In genomic region chr6:11899645-11900044, GRCh38 we compare ENCODE assay signal across 40 cellular contexts.
"Had no signal": no experiment of that assay in that cellular context is flagged by ENCODE, and none has a peak within 500 bp of the region (broad histone marks: within the 10 kb centered on the region; RNA-seq: fewer than 3 reads in every experiment).

No MANE protein-coding gene starts in this region.

- H3K27me3 ChIP-seq: adrenal gland, ascending aorta, body of pancreas, brain microvascular endothelial cell, breast epithelium, cardiac muscle cell had no signal

- H3K4me1 Mint-ChIP-seq: brain had no signal

- ATAC-seq: activated naive CD4-positive, alpha-beta T cell treated with anti-CD3 and anti-CD28 coated beads, Interleukin-2, amount 50 U/mL, for 72 hours; activated naive CD8-positive, alpha-beta T cell treated with anti-CD3 and anti-CD28 coated beads, Interleukin-2, amount 50 U/mL, for 24 hours; activated T-cell treated with anti-CD3 and anti-CD28 coated beads, Interleukin-2, amount 50 U/mL, for 4 hours; activated T-cell treated with anti-CD3 and anti-CD28 coated beads, Interleukin-2, amount 50 U/mL, for 72 hours; activated T-helper 17 cell treated with anti-CD3 and anti-CD28 coated beads, Interleukin-2, amount 50 U/mL, for 72 hours; body of pancreas had no signal

- H3K4me3 Mint-ChIP-seq: activated naive CD4-positive, alpha-beta T cell treated with anti-CD3 and anti-CD28 coated beads for 36 hours; activated naive CD4-positive, alpha-beta T cell treated with anti-CD3 and anti-CD28 coated beads, Interleukin-2, amount 10 ng/mL, durations not matched to agents 7 days and 5 days; activated naive CD4-positive, alpha-beta T cell treated with anti-CD3 and anti-CD28 coated beads, Interleukin-2, amount 50 U/mL, for 24 hours; activated naive CD8-positive, alpha-beta T cell treated with anti-CD3 and anti-CD28 coated beads for 36 hours; activated naive CD8-positive, alpha-beta T cell treated with anti-CD3 and anti-CD28 coated beads, Interleukin-2, amount 10 ng/mL, durations not matched to agents 7 days and 5 days; activated naive CD8-positive, alpha-beta T cell treated with anti-CD3 and anti-CD28 coated beads, Interleukin-2, amount 50 U/mL, for 24 hours; activated T-cell treated with anti-CD3 and anti-CD28 coated beads, Interleukin-2, amount 50 U/mL, for 24 hours; activated T-cell treated with anti-CD3 and anti-CD28 coated beads, Interleukin-2, amount 50 U/mL, for 4 hours; activated T-cell treated with anti-CD3 and anti-CD28 coated beads, Interleukin-2, amount 50 U/mL, for 72 hours; activated T-helper 1 cell treated with anti-CD3 and anti-CD28 coated beads, Interleukin-12 subunit alpha, Interleukin-12 subunit beta, Interleukin-2, Interleukin-4 antibody, amounts not matched to agents 30 ng/mL and 10 ng/mL and 1 ng/mL, durations not matched to agents 14 hours and 24 hours and 36 hours; activated T-helper 17 cell treated with anti-CD3 and anti-CD28 coated beads, Interleukin-2, amount 50 U/mL, for 72 hours; brain; central memory CD8-positive, alpha-beta T cell had no signal

- FAIRE-seq: astrocyte, bronchial epithelial cell had no signal

- H3K27ac Mint-ChIP-seq: activated naive CD4-positive, alpha-beta T cell treated with anti-CD3 and anti-CD28 coated beads for 36 hours; activated naive CD4-positive, alpha-beta T cell treated with anti-CD3 and anti-CD28 coated beads, Interleukin-2, amount 10 ng/mL, durations not matched to agents 7 days and 5 days; activated naive CD4-positive, alpha-beta T cell treated with anti-CD3 and anti-CD28 coated beads, Interleukin-2, amount 50 U/mL, for 24 hours; activated naive CD4-positive, alpha-beta T cell treated with anti-CD3 and anti-CD28 coated beads, Interleukin-2, amount 50 U/mL, for 72 hours; activated naive CD8-positive, alpha-beta T cell; activated naive CD8-positive, alpha-beta T cell treated with anti-CD3 and anti-CD28 coated beads for 36 hours; activated naive CD8-positive, alpha-beta T cell treated with anti-CD3 and anti-CD28 coated beads, Interleukin-2, amount 10 ng/mL, durations not matched to agents 7 days and 5 days; activated naive CD8-positive, alpha-beta T cell treated with anti-CD3 and anti-CD28 coated beads, Interleukin-2, amount 50 U/mL, for 24 hours; activated T-cell treated with anti-CD3 and anti-CD28 coated beads, Interleukin-2, amount 50 U/mL, for 24 hours; activated T-cell treated with anti-CD3 and anti-CD28 coated beads, Interleukin-2, amount 50 U/mL, for 72 hours; activated T-helper 1 cell treated with anti-CD3 and anti-CD28 coated beads, Interleukin-12 subunit alpha, Interleukin-12 subunit beta, Interleukin-2, Interleukin-4 antibody, amounts not matched to agents 30 ng/mL and 10 ng/mL and 1 ng/mL, durations not matched to agents 14 hours and 24 hours and 36 hours; activated T-helper 17 cell treated with anti-CD3 and anti-CD28 coated beads, Interleukin-2, amount 50 U/mL, for 72 hours; activated T-helper 2 cell treated with anti-CD3 and anti-CD28 coated beads, Interferon-gamma antibody, Interleukin-2, Interleukin-4, amounts not matched to agents 10 μg/mL and 5 μg/mL and 100 μg/mL, durations not matched to agents 14 hours and 24 hours and 36 hours; brain had no signal

- H3K4me1 ChIP-seq: adrenal gland, ascending aorta, body of pancreas, breast epithelium had no signal

- H3K27ac ChIP-seq: adrenal gland, ascending aorta, body of pancreas, brain microvascular endothelial cell, breast epithelium, cardiac muscle cell had no signal

- H3K9me3 Mint-ChIP-seq: activated naive CD4-positive, alpha-beta T cell treated with anti-CD3 and anti-CD28 coated beads, Interleukin-2, amount 10 ng/mL, durations not matched to agents 7 days and 5 days; activated T-helper 1 cell treated with anti-CD3 and anti-CD28 coated beads, Interleukin-12 subunit alpha, Interleukin-12 subunit beta, Interleukin-2, Interleukin-4 antibody, amounts not matched to agents 30 ng/mL and 10 ng/mL and 1 ng/mL, durations not matched to agents 14 hours and 24 hours and 36 hours; activated T-helper 17 cell treated with anti-CD3 and anti-CD28 coated beads, Interleukin-2, amount 50 U/mL, for 72 hours; central memory CD8-positive, alpha-beta T cell had no signal

- H3K27me3 Mint-ChIP-seq: activated naive CD4-positive, alpha-beta T cell treated with anti-CD3 and anti-CD28 coated beads, Interleukin-2, amount 50 U/mL, for 24 hours; activated naive CD8-positive, alpha-beta T cell; activated naive CD8-positive, alpha-beta T cell treated with anti-CD3 and anti-CD28 coated beads for 36 hours had no signal

- DNase-seq: activated effector memory CD4-positive, alpha-beta T cell treated with anti-CD3 and anti-CD28 coated beads, Interleukin-2, amount 50 U/mL, for 16 hours; activated effector memory CD4-positive, alpha-beta T cell treated with Interleukin-2 at 50 U/mL for 16 hours; activated gamma-delta T cell; activated gamma-delta T cell treated with Interleukin-2 at 50 U/mL for 16 hours; activated naive CD4-positive, alpha-beta T cell; activated naive CD4-positive, alpha-beta T cell treated with anti-CD3 and anti-CD28 coated beads for 36 hours; activated naive CD4-positive, alpha-beta T cell treated with anti-CD3 and anti-CD28 coated beads, Interleukin-2, amount 10 ng/mL, durations not matched to agents 7 days and 5 days; activated naive CD4-positive, alpha-beta T cell treated with anti-CD3 and anti-CD28 coated beads, Interleukin-2, amount 50 U/mL, for 16 hours; activated naive CD4-positive, alpha-beta T cell treated with Interleukin-2 at 50 U/mL for 16 hours; activated naive CD8-positive, alpha-beta T cell treated with anti-CD3 and anti-CD28 coated beads for 36 hours; activated naive CD8-positive, alpha-beta T cell treated with anti-CD3 and anti-CD28 coated beads, Interleukin-2, amount 10 ng/mL, durations not matched to agents 7 days and 5 days; activated naive CD8-positive, alpha-beta T cell treated with anti-CD3 and anti-CD28 coated beads, Interleukin-2, amount 50 U/mL, for 24 hours; activated T-cell treated with anti-CD3 and anti-CD28 coated beads, Interleukin-2, amount 50 U/mL, for 1 hour; activated T-cell treated with anti-CD3 and anti-CD28 coated beads, Interleukin-2, amount 50 U/mL, for 24 hours; activated T-cell treated with anti-CD3 and anti-CD28 coated beads, Interleukin-2, amount 50 U/mL, for 4 hours; activated T-cell treated with anti-CD3 and anti-CD28 coated beads, Interleukin-2, amount 50 U/mL, for 48 hours; activated T-cell treated with anti-CD3 and anti-CD28 coated beads, Interleukin-2, amount 50 U/mL, for 72 hours; adrenal gland; amniotic stem cell; amygdala; anterior cingulate cortex; aorta; body of pancreas; brain microvascular endothelial cell; caudate nucleus; central memory CD4-positive, alpha-beta T cell; cerebellar nuclear complex had no signal

- H3K4me3 ChIP-seq: adrenal gland, ascending aorta, body of pancreas, breast epithelium, cardiac muscle cell had no signal

- H3K36me3 Mint-ChIP-seq: activated naive CD4-positive, alpha-beta T cell treated with anti-CD3 and anti-CD28 coated beads, Interleukin-2, amount 10 ng/mL, durations not matched to agents 7 days and 5 days; activated naive CD4-positive, alpha-beta T cell treated with anti-CD3 and anti-CD28 coated beads, Interleukin-2, amount 50 U/mL, for 24 hours; brain had no signal

- H3K36me3 ChIP-seq: adrenal gland, ascending aorta, brain microvascular endothelial cell, breast epithelium, cardiac muscle cell had no signal

- H3K9me3 ChIP-seq: adrenal gland, ascending aorta, body of pancreas, breast epithelium had no signal
